In the genomic region with DNA sequence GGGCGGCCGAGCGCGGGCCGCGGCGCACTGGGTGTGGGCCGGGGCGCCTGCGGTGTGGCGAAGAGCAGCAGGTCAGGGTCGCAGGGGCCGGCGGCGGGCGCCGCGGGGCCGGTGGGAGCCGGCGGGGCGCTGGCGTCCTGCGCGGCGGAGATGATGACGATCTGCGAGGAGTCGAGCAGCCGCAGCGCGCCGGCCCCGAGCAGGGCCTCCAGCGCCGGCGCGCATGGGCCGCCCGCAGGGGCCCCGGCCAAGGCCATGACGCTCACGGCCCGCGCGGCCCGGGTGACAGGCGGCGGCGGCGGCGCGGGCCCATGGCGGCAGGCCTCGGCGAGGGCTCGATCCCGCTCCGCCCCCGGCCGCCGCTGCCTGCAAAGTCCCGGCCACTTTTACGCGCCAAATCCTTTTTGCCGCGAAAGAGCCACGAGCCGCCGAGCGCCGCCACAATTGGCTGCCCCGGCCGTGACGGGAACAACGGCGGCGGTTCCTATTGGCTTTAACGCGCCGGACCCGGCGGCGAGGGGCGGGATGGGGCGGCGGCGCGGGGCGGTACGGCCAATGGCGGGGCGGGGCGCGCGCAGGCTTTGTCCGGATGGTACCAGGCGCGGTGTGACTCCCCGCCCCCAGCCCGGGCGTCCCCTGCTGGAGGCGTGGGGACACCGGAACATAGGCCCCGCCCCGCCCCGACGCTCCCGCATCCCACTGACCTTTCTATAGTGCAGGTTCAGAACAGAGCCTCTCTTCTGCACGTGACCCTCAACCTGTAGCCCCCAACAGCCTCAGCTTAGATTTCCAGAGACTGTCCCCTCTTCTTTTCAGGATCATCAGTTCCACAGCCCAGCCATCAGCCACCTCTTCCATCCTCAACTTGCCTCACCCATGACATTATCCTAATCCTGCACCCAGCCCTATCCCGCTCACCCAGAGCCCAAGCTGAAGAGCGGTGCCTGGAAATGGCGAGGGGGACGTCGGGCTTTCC, we compare ENCODE assay signal across 1 cellular context.
TF ChIP-seq lines count a peak whose summit lies in the region.

Gene E2F1 (minus strand): TSS at position 378 of the 976 bp plus-strand sequence. CDS start 121 bp downstream, at position 257.

TF ChIP-seq in H1, 55 proteins besides CTCF, POLR2A, EP300 and RAD21 (continued from another document):
- TF ChIP-seq RNF2 (IDR thresholded peaks at IDR 0.05; ENCODE audit: borderline replicate concordance, low read depth, low read length, missing control alignments, poor library complexity, severe bottlenecking) (no peak), RXRA (IDR thresholded peaks at IDR 0.05; ENCODE audit: insufficient read depth, low read depth, low read length) (no peak), ASH2L (IDR thresholded peaks at IDR 0.05; ENCODE audit: low read length) (peak; percentile 14), POU5F1 (IDR thresholded peaks at IDR 0.05; ENCODE audit: low read depth, low read length) (no peak), CHD1 (IDR thresholded peaks at IDR 0.05; ENCODE audit: low read depth, low read length) (no peak), SP2 (IDR thresholded peaks at IDR 0.05; ENCODE audit: low read length) (peak; percentile 21; the same call in 1 of the 2 replicates), SP4 (IDR thresholded peaks at IDR 0.05; ENCODE audit: low read length) (no peak; the same call in 1 of the 2 replicates), SUZ12 (IDR thresholded peaks at IDR 0.05; ENCODE audit: low read length) (no peak), SRF (IDR thresholded peaks at IDR 0.05; ENCODE audit: low read depth, low read length) (no peak), ZNF274 (IDR thresholded peaks at IDR 0.05; ENCODE audit: borderline replicate concordance, extremely low read depth, low read length) (no peak), JUN (IDR thresholded peaks at IDR 0.05; ENCODE audit: low read depth, low read length) (no peak), POLR2AphosphoS5 (IDR thresholded peaks at IDR 0.05; ENCODE audit: low read depth, low read length) (0 out of 2 replicates have a peak, but pooled peaks have one; percentile 49), SAP30 (IDR thresholded peaks at IDR 0.05; ENCODE audit: insufficient read depth, insufficient replicate concordance, low read length) (no peak), HDAC6 (IDR thresholded peaks at IDR 0.05; ENCODE audit: low read depth, low read length) (no peak), SP1 (IDR thresholded peaks at IDR 0.05; ENCODE audit: low read depth, low read length) (peak; percentile 59), CBX8 (IDR thresholded peaks at IDR 0.05; ENCODE audit: borderline replicate concordance, low read depth, low read length) (no peak), TAF7 (optimal IDR thresholded peaks at IDR 0.05; ENCODE audit: borderline replicate concordance, low read depth, low read length) (peak; percentile 70), BACH1 (IDR thresholded peaks at IDR 0.05; ENCODE audit: low read length) (no peak), RBBP5 (IDR thresholded peaks at IDR 0.05; ENCODE audit: borderline replicate concordance, low read depth, low read length) (no peak), CHD2 (IDR thresholded peaks at IDR 0.05; ENCODE audit: low read length) (no peak), NRF1 (IDR thresholded peaks at IDR 0.05; ENCODE audit: low read depth, low read length) (no peak), TAF1 (IDR thresholded peaks at IDR 0.05; ENCODE audit: low read depth, low read length) (peak; percentile 88), RFX5 (IDR thresholded peaks at IDR 0.05; ENCODE audit: borderline replicate concordance, low read depth, low read length) (no peak), EZH2 (IDR thresholded peaks at IDR 0.05; ENCODE audit: low read depth, low read length, severe bottlenecking) (no peak), TBP (IDR thresholded peaks at IDR 0.05; ENCODE audit: low read depth, low read length) (peak; percentile 82), TCF12 (IDR thresholded peaks at IDR 0.05; ENCODE audit: low read depth, low read length) (no peak), SIN3A (conservative IDR thresholded peaks at IDR 0.05 in 1 of 2, IDR thresholded peaks at IDR 0.05 in 1 of 2; ENCODE audit: low read depth in 1 of 2, low read length in 2 of 2) (no peak), SIRT6 (IDR thresholded peaks at IDR 0.05; ENCODE audit: low read length) (no peak), FOSL1 (IDR thresholded peaks at IDR 0.05; ENCODE audit: insufficient read depth, low read depth, low read length) (no peak), CTBP2 (IDR thresholded peaks at IDR 0.05; ENCODE audit: borderline replicate concordance, insufficient read depth, insufficient read length, low read length) (no peak), GTF2F1 (IDR thresholded peaks at IDR 0.05; ENCODE audit: borderline replicate concordance, low read depth, low read length) (no peak), SIX5 (IDR thresholded peaks at IDR 0.05; ENCODE audit: low read depth, low read length) (no peak), KDM4A (IDR thresholded peaks at IDR 0.05; ENCODE audit: low read depth, low read length, severe bottlenecking) (peak; percentile 34), ATF3 (IDR thresholded peaks at IDR 0.05; ENCODE audit: insufficient read depth, low read depth, low read length) (no peak), GABPA (IDR thresholded peaks at IDR 0.05; ENCODE audit: borderline replicate concordance, insufficient read depth, low read length) (no peak), KDM1A (IDR thresholded peaks at IDR 0.05; ENCODE audit: borderline replicate concordance, low read length) (no peak), TEAD4 (IDR thresholded peaks at IDR 0.05; ENCODE audit: low read depth, low read length) (no peak), CREB1 (IDR thresholded peaks at IDR 0.05) (peak; percentile 58; the same call in 1 of the 2 replicates), E2F6 (IDR thresholded peaks at IDR 0.05) (peak; percentile 94), HDAC2 (IDR thresholded peaks at IDR 0.05; ENCODE audit: borderline replicate concordance in 1 of 2, low read depth in 2 of 2, low read length in 2 of 2) (no peak), CEBPB (IDR thresholded peaks at IDR 0.05; ENCODE audit: low read depth, low read length) (no peak), ATF2 (IDR thresholded peaks at IDR 0.05; ENCODE audit: low read length) (no peak), JUND (IDR thresholded peaks at IDR 0.05; ENCODE audit: low read length) (no peak), PHF8 (conservative IDR thresholded peaks at IDR 0.05; ENCODE audit: low read depth, low read length) (peak; percentile 48), BRCA1 (IDR thresholded peaks at IDR 0.05; ENCODE audit: low read depth, low read length) (no peak), YY1 (IDR thresholded peaks at IDR 0.05; ENCODE audit: low read depth, low read length) (no peak), NANOG (IDR thresholded peaks at IDR 0.05; ENCODE audit: insufficient read depth, low read depth, low read length, poor library complexity, severe bottlenecking) (no peak), MAX (IDR thresholded peaks at IDR 0.05) (peak; percentile 87), USF2 (IDR thresholded peaks at IDR 0.05; ENCODE audit: low read length) (peak; percentile 60), BCL11A (IDR thresholded peaks at IDR 0.05; ENCODE audit: low read depth in 2 of 2, low read length in 2 of 2) (no peak), EGR1 (IDR thresholded peaks at IDR 0.05; ENCODE audit: borderline replicate concordance, low read depth, low read length) (no peak), MAFK (IDR thresholded peaks at IDR 0.05; ENCODE audit: low read depth, low read length) (no peak)
- TF ChIP-seq, protein P1, sequence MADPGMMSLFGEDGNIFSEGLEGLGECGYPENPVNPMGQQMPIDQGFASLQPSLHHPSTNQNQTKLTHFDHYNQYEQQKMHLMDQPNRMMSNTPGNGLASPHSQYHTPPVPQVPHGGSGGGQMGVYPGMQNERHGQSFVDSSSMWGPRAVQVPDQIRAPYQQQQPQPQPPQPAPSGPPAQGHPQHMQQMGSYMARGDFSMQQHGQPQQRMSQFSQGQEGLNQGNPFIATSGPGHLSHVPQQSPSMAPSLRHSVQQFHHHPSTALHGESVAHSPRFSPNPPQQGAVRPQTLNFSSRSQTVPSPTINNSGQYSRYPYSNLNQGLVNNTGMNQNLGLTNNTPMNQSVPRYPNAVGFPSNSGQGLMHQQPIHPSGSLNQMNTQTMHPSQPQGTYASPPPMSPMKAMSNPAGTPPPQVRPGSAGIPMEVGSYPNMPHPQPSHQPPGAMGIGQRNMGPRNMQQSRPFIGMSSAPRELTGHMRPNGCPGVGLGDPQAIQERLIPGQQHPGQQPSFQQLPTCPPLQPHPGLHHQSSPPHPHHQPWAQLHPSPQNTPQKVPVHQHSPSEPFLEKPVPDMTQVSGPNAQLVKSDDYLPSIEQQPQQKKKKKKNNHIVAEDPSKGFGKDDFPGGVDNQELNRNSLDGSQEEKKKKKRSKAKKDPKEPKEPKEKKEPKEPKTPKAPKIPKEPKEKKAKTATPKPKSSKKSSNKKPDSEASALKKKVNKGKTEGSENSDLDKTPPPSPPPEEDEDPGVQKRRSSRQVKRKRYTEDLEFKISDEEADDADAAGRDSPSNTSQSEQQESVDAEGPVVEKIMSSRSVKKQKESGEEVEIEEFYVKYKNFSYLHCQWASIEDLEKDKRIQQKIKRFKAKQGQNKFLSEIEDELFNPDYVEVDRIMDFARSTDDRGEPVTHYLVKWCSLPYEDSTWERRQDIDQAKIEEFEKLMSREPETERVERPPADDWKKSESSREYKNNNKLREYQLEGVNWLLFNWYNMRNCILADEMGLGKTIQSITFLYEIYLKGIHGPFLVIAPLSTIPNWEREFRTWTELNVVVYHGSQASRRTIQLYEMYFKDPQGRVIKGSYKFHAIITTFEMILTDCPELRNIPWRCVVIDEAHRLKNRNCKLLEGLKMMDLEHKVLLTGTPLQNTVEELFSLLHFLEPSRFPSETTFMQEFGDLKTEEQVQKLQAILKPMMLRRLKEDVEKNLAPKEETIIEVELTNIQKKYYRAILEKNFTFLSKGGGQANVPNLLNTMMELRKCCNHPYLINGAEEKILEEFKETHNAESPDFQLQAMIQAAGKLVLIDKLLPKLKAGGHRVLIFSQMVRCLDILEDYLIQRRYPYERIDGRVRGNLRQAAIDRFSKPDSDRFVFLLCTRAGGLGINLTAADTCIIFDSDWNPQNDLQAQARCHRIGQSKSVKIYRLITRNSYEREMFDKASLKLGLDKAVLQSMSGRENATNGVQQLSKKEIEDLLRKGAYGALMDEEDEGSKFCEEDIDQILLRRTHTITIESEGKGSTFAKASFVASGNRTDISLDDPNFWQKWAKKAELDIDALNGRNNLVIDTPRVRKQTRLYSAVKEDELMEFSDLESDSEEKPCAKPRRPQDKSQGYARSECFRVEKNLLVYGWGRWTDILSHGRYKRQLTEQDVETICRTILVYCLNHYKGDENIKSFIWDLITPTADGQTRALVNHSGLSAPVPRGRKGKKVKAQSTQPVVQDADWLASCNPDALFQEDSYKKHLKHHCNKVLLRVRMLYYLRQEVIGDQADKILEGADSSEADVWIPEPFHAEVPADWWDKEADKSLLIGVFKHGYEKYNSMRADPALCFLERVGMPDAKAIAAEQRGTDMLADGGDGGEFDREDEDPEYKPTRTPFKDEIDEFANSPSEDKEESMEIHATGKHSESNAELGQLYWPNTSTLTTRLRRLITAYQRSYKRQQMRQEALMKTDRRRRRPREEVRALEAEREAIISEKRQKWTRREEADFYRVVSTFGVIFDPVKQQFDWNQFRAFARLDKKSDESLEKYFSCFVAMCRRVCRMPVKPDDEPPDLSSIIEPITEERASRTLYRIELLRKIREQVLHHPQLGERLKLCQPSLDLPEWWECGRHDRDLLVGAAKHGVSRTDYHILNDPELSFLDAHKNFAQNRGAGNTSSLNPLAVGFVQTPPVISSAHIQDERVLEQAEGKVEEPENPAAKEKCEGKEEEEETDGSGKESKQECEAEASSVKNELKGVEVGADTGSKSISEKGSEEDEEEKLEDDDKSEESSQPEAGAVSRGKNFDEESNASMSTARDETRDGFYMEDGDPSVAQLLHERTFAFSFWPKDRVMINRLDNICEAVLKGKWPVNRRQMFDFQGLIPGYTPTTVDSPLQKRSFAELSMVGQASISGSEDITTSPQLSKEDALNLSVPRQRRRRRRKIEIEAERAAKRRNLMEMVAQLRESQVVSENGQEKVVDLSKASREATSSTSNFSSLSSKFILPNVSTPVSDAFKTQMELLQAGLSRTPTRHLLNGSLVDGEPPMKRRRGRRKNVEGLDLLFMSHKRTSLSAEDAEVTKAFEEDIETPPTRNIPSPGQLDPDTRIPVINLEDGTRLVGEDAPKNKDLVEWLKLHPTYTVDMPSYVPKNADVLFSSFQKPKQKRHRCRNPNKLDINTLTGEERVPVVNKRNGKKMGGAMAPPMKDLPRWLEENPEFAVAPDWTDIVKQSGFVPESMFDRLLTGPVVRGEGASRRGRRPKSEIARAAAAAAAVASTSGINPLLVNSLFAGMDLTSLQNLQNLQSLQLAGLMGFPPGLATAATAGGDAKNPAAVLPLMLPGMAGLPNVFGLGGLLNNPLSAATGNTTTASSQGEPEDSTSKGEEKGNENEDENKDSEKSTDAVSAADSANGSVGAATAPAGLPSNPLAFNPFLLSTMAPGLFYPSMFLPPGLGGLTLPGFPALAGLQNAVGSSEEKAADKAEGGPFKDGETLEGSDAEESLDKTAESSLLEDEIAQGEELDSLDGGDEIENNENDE (IDR thresholded peaks at IDR 0.05; ENCODE audit: insufficient replicate concordance, low read length), result no peak
